ENCODE assay signal across 9 cellular contexts in genomic region chr15:44066211-44066827, GRCh38.
A peak's percentile ranks its signal among the peaks of the same experiment; 100 is the strongest.
DNase-seq lines count a peak whose midpoint lies in the region; ATAC-seq and TF ChIP-seq lines count a peak whose summit lies in the region.
"Had no signal": no experiment of that assay in that cellular context is flagged by ENCODE, and none has a peak within 500 bp of the region (broad histone marks: within the 10 kb centered on the region; RNA-seq: fewer than 3 reads in every experiment).

No MANE protein-coding gene starts in this region.

- no peak overlapping the region for H3K9ac ChIP-seq in trophoblast cell (ENCODE audit: low read length)

- TF ChIP-seq CTCF in Peyer's patch (IDR thresholded peaks at IDR 0.05), result peak; percentile 32 to 86 (median 78)

- DNase-seq in D341Med (ENCODE audit: low spot score) (peak; percentile 59), KBM-7 (peak; percentile 63), Peyer's patch (peak in 2 of 3 donors; percentile 49 to 89), fibroblast of the conjunctiva (ENCODE audit: low read depth) (peak; percentile 57), trophoblast cell (peak; percentile 58 to 97)
- DNase-seq in activated T-cell treated with anti-CD3 and anti-CD28 coated beads, Interleukin-2, amount 50 U/mL, for 4 hours, result peak; percentile 42

- no peaks in the 10 kb centered on the region for H3K36me3 ChIP-seq in Peyer's patch
- no peaks in the 10 kb centered on the region for H3K36me3 ChIP-seq in trophoblast cell (ENCODE audit: control insufficient read depth in 1 of 2, insufficient read depth in 2 of 2, low read length in 2 of 2)

- no peak overlapping the region for H4K8ac ChIP-seq in trophoblast cell (ENCODE audit: low read depth, low read length)

- in situ Hi-C loops in KBM-7 (cut with MboI; ENCODE audit: low pct_unique_long_range_greater_than_20kb, low sequenced_read_pairs), result no loop called here

- H3K4me1 ChIP-seq in Peyer's patch (no peaks in the 10 kb centered on the region), trophoblast cell (ENCODE audit: control insufficient read depth in 1 of 2, insufficient read depth in 2 of 2, low read length in 2 of 2) (no peaks in the 10 kb centered on the region)

- H2AFZ ChIP-seq in trophoblast cell (ENCODE audit: insufficient read depth, low read length, poor library complexity), result no peak overlapping the region

- H4K12ac ChIP-seq in trophoblast cell (ENCODE audit: low read depth, low read length), result no peak overlapping the region

- H2BK120ac ChIP-seq in trophoblast cell (ENCODE audit: insufficient read depth, low read length, poor library complexity), result no peak overlapping the region

- no peak overlapping the region for H3K27ac ChIP-seq in Peyer's patch
- H3K27ac ChIP-seq in trophoblast cell (ENCODE audit: low read depth, low read length), result no peak overlapping the region

- H3K4ac ChIP-seq in trophoblast cell (ENCODE audit: low read depth, low read length), result no peak overlapping the region

- H3K9me3 ChIP-seq in Peyer's patch (no peaks in the 10 kb centered on the region), trophoblast cell (ENCODE audit: insufficient read depth, low read depth, low read length) (no peaks in the 10 kb centered on the region)

- H3K36me3 Mint-ChIP-seq in activated T-cell treated with anti-CD3 and anti-CD28 coated beads, Interleukin-2, amount 50 U/mL, for 4 hours (ENCODE audit: insufficient read depth), result no peaks in the 10 kb centered on the region

- no peaks in the 10 kb centered on the region for H3K79me2 ChIP-seq in trophoblast cell (ENCODE audit: control insufficient read depth, insufficient read depth, low read length, poor library complexity)

- no CpG with 5 or more reads among the region's 8 CpGs for WGBS in trophoblast cell (ENCODE audit: extremely low coverage, insufficient coverage, insufficient read length)

- no peaks in the 10 kb centered on the region for H3K9me3 Mint-ChIP-seq in activated T-cell treated with anti-CD3 and anti-CD28 coated beads, Interleukin-2, amount 50 U/mL, for 4 hours
- H3K9me3 Mint-ChIP-seq: T-helper 1 cell treated with Interleukin-12 subunit alpha and Interleukin-12 subunit beta and Interleukin-4 antibody, amounts not matched to agents 30 μg/mL and 1 μg/mL, for 36 hours had no signal

- no peak overlapping the region for H3K23ac ChIP-seq in trophoblast cell (ENCODE audit: low read length)

- H3K4me3 Mint-ChIP-seq in activated T-cell treated with anti-CD3 and anti-CD28 coated beads, Interleukin-2, amount 50 U/mL, for 4 hours, result no peak overlapping the region
- H3K4me3 Mint-ChIP-seq: T-helper 1 cell treated with Interleukin-12 subunit alpha and Interleukin-12 subunit beta and Interleukin-4 antibody, amounts not matched to agents 30 μg/mL and 1 μg/mL, for 36 hours had no signal

- no peak for TF ChIP-seq POLR2A in Peyer's patch (IDR thresholded peaks at IDR 0.05)

- no peak for ATAC-seq in activated T-cell treated with anti-CD3 and anti-CD28 coated beads, Interleukin-2, amount 50 U/mL, for 4 hours
- ATAC-seq in HG02759 (IDR thresholded peaks at IDR 0.05; ENCODE audit: unreplicated experiment), result no peak
- no peak for ATAC-seq in HG03097 (IDR thresholded peaks at IDR 0.05; ENCODE audit: low FRiP score, unreplicated experiment)

- H3K27me3 Mint-ChIP-seq in activated T-cell treated with anti-CD3 and anti-CD28 coated beads, Interleukin-2, amount 50 U/mL, for 4 hours (ENCODE audit: low read depth), result peaks cover 14% of the 10 kb centered on the region

- H3K18ac ChIP-seq in trophoblast cell (ENCODE audit: low read length), result no peak overlapping the region

- no peak overlapping the region for H3K4me3 ChIP-seq in Peyer's patch
- H3K4me3 ChIP-seq in trophoblast cell (ENCODE audit: low read depth, low read length), result no peak overlapping the region

- H3K4me2 ChIP-seq in trophoblast cell (ENCODE audit: low read length), result no peak overlapping the region

- no peak overlapping the region for H3K14ac ChIP-seq in trophoblast cell (ENCODE audit: low read length)

- peaks cover 6% of the 10 kb centered on the region for H3K4me1 Mint-ChIP-seq in activated T-cell treated with anti-CD3 and anti-CD28 coated beads, Interleukin-2, amount 50 U/mL, for 4 hours (ENCODE audit: low read depth)

- no peak overlapping the region for H2BK5ac ChIP-seq in trophoblast cell (ENCODE audit: low read depth, low read length, poor library complexity)

- H3K27me3 ChIP-seq in Peyer's patch, result no peaks in the 10 kb centered on the region
- H3K27me3 ChIP-seq in trophoblast cell (ENCODE audit: insufficient read depth, low read length), result no peaks in the 10 kb centered on the region

- H3K79me1 ChIP-seq in trophoblast cell (ENCODE audit: low read length), result no peaks in the 10 kb centered on the region

- H4K91ac ChIP-seq in trophoblast cell (ENCODE audit: low read depth, low read length), result no peak overlapping the region

- H2AK5ac ChIP-seq in trophoblast cell (ENCODE audit: low read length), result no peak overlapping the region

- no peak overlapping the region for H2BK12ac ChIP-seq in trophoblast cell (ENCODE audit: low read length)
